In genomic region chr2:149330127-149331022, GRCh38 we compare ENCODE assay signal across 8 cellular contexts. TPM values are rescaled to one million over a fixed set of nuclear protein-coding genes. Genes with fewer than 3 reads are reported as not detected.
A peak's percentile ranks its signal among the peaks of the same experiment; 100 is the strongest.
DNase-seq lines count a peak whose midpoint lies in the region; ATAC-seq, FAIRE-seq and TF ChIP-seq lines count a peak whose summit lies in the region.

LYPD6 (plus strand) TSS chr2:149330587; CDS start chr2:149437709, 107,122 bp downstream.

- no peak for TF ChIP-seq POLR2A in H1 (IDR thresholded peaks at IDR 0.05; ENCODE audit: control extremely low read depth in 1 of 2, low read depth in 2 of 2, low read length in 2 of 2)
- TF ChIP-seq POLR2A in suprapubic skin (IDR thresholded peaks at IDR 0.05), result no peak

- H3K18ac ChIP-seq in H1 (ENCODE audit: extremely low read depth, low read length), result peak within 1 kb of the TSS; percentile 66

- no peak within 1 kb of the TSS for H3K23ac ChIP-seq in H1 (ENCODE audit: insufficient read length)

- TF ChIP-seq EP300 in H1 (IDR thresholded peaks at IDR 0.05; ENCODE audit: borderline replicate concordance in 1 of 2, low read depth in 2 of 2, low read length in 2 of 2) (no peak), suprapubic skin (IDR thresholded peaks at IDR 0.05) (no peak)

- H3K4me1 ChIP-seq in H1 (replicated peaks in 1 of 4; ENCODE audit: control insufficient read depth in 3 of 4, insufficient read depth in 4 of 4, low read length in 3 of 4) (peaks cover 0 to 7% (median 4%) of the 10 kb centered on the region in 4 experiments; a peak in 2 of 7 replicates), suprapubic skin (peaks cover 24% of the 10 kb centered on the region)

- H2AK5ac ChIP-seq in H1 (ENCODE audit: low read depth, low read length), result 0 out of 2 replicates have a peak within 1 kb of the TSS, but pooled peaks have one; percentile 1

- no peaks in the 10 kb centered on the region for H3K9me3 ChIP-seq in H1 (ENCODE audit: insufficient read depth in 2 of 2, low read depth in 1 of 2, low read length in 1 of 2)
- H3K9me3 ChIP-seq in suprapubic skin, result no peaks in the 10 kb centered on the region

- H3K4me3 ChIP-seq in H1 (ENCODE audit: extremely low read depth in 1 of 4, insufficient read depth in 2 of 4, low read depth in 3 of 4, low read length in 4 of 4), result peak within 1 kb of the TSS; percentile 64 to 89 (median 80)
- H3K4me3 ChIP-seq in suprapubic skin, result peak within 1 kb of the TSS; percentile 71

- TF ChIP-seq CTCF in H1 (IDR thresholded peaks at IDR 0.05; ENCODE audit: control extremely low read depth in 1 of 3, insufficient read depth in 1 of 3, low read depth in 1 of 3, low read length in 3 of 3), result no peak
- TF ChIP-seq CTCF in suprapubic skin (IDR thresholded peaks at IDR 0.05), result no peak

- no peak within 1 kb of the TSS for H2BK12ac ChIP-seq in H1 (ENCODE audit: low read depth, low read length)

- H3K9ac ChIP-seq in H1 (replicated peaks in 1 of 4; ENCODE audit: extremely low read depth in 1 of 4, low read depth in 3 of 4, low read length in 3 of 4), result peak within 1 kb of the TSS in 3 of 4 experiments; percentile 52 to 66 (median 53); a peak in 6 of 7 replicates

- WGBS in H1 (ENCODE audit: extremely low coverage in 1 of 2, insufficient coverage in 1 of 2, insufficient read length in 1 of 2, insufficient replicate concordance in 2 of 2, low coverage in 1 of 2, low lambda C conversion rate in 2 of 2, missing lambda C conversion rate in 1 of 2), 2 experiments, result 1% methylated on average over 56 of the region's 96 CpGs; no CpG with 5 or more reads in 1 of the 2 experiments
- 4% methylated on average over 17 of the region's 96 CpGs for WGBS in suprapubic skin

- peak within 1 kb of the TSS; percentile 40; the same call in 1 of the 2 replicates for H2BK15ac ChIP-seq in H1 (ENCODE audit: low read length)

- H3K79me2 ChIP-seq in H1 (ENCODE audit: control insufficient read depth in 1 of 2, insufficient read depth in 2 of 2, low read length in 2 of 2), result peaks cover 0 to 8% of the 10 kb centered on the region in 2 experiments; a peak in 2 of 4 replicates

- no peak within 1 kb of the TSS for H4K5ac ChIP-seq in H1 (ENCODE audit: insufficient read length, low read depth, low read length)

- H4K8ac ChIP-seq in H1 (ENCODE audit: extremely low read depth, insufficient read depth, low read length), result peak within 1 kb of the TSS; percentile 64

- no peaks in the 10 kb centered on the region for H4K20me1 ChIP-seq in H1 (replicated peaks in 1 of 2; ENCODE audit: control insufficient read depth in 1 of 2, insufficient read depth in 2 of 2, low read length in 2 of 2)

- 0 out of 4 replicates have a peak, but pooled peaks of 1 of the 2 experiments have one; percentile 2 for TF ChIP-seq RAD21 in H1 (IDR thresholded peaks at IDR 0.05 in 1 of 2, conservative IDR thresholded peaks at IDR 0.05 in 1 of 2; ENCODE audit: low read depth in 2 of 2, low read length in 2 of 2)

- H2AFZ ChIP-seq in H1 (ENCODE audit: low read length), result peak within 1 kb of the TSS; percentile 95

- H2BK20ac ChIP-seq in H1 (ENCODE audit: low read length), result no peak within 1 kb of the TSS

- ATAC-seq in GM21526 (IDR thresholded peaks at IDR 0.05; ENCODE audit: low FRiP score, unreplicated experiment), result peak; percentile 96

- CTCF ChIA-PET in H1 (lab: Charles Lee; ENCODE audit: partially characterized antibody), result interaction anchor here (0.6 to 4.1 kb wide), 13 partner anchors 10 to 314 kb away, joined by 3 to 22 read pairs (median 3); no protein-coding TSS in a partner anchor

- no peak within 1 kb of the TSS for H3K4ac ChIP-seq in H1 (replicated peaks; ENCODE audit: insufficient read length, low read depth, low read length)

- DNase-seq in DMS79 (lab: John Stamatoyannopoulos, UW), result peak; percentile 7
- DNase-seq in HTR-8/SVneo (ENCODE audit: insufficient read length, low spot score), result peak; percentile 72
- DNase-seq in RPMI8226, result peak; percentile 20
- DNase-seq in H1 (ENCODE audit: low read depth in 1 of 2, low spot score in 2 of 2), result peak in 1 of 2 experiments; percentile 82
- DNase-seq in medulla oblongata (ENCODE audit: extremely low spot score), result peak; percentile 85
- DNase-seq in suprapubic skin (ENCODE audit: low spot score in 2 of 2), result peak; percentile 68 to 77
- DNase-seq in activated gamma-delta T cell (lab: John Stamatoyannopoulos, UW), result no peak

- 0 out of 2 replicates have a peak within 1 kb of the TSS, but pooled peaks have one; percentile 26 for H2BK5ac ChIP-seq in H1 (ENCODE audit: low read depth, low read length)

- peak within 1 kb of the TSS; percentile 24 for H3K56ac ChIP-seq in H1 (replicated peaks; ENCODE audit: insufficient read length, low read depth, low read length)

- peak within 1 kb of the TSS; percentile 99 to 100 for H3K4me2 ChIP-seq in H1 (ENCODE audit: insufficient read depth in 1 of 2, low read depth in 2 of 2, low read length in 2 of 2)

- no peaks in the 10 kb centered on the region for H3K79me1 ChIP-seq in H1 (ENCODE audit: low read depth, low read length)

- POLR2A ChIA-PET in H1 (lab: Charles Lee; ENCODE audit: partially characterized antibody), result interaction anchor here (1.2 to 1.3 kb wide), 3 partner anchors 10 to 253 kb away, joined by 3 to 4 read pairs (median 3); no protein-coding TSS in a partner anchor

- FAIRE-seq in HTR-8/SVneo (lab: Jason Lieb, UNC) (peak; percentile 92), H1 (lab: Jason Lieb, UNC) (no peak)

- H2BK120ac ChIP-seq in H1 (replicated peaks; ENCODE audit: low read depth, low read length), result no peak within 1 kb of the TSS

- H3K36me3 ChIP-seq in H1 (ENCODE audit: control insufficient read depth in 2 of 4, insufficient read depth in 4 of 4, low read length in 3 of 4) (no peaks in the 10 kb centered on the region), suprapubic skin (no peaks in the 10 kb centered on the region)

- H3K27ac ChIP-seq in H1 (ENCODE audit: low read depth, low read length), result no peak within 1 kb of the TSS
- H3K27ac ChIP-seq in suprapubic skin, result no peak within 1 kb of the TSS

- H4K91ac ChIP-seq in H1 (replicated peaks; ENCODE audit: insufficient read length, low read length), result peak within 1 kb of the TSS; percentile 82

- H3K14ac ChIP-seq in H1 (ENCODE audit: insufficient read length), result no peak within 1 kb of the TSS

- H3K27me3 ChIP-seq in H1 (replicated peaks in 1 of 4; ENCODE audit: control insufficient read depth in 3 of 4, extremely low read depth in 1 of 4, insufficient read depth in 3 of 4, low read length in 3 of 4) (no peaks in the 10 kb centered on the region; a peak in 3 of 7 replicates), suprapubic skin (peaks cover 18% of the 10 kb centered on the region)

- peaks cover 14% of the 10 kb centered on the region; the same call in 1 of the 2 replicates for H3K23me2 ChIP-seq in H1 (ENCODE audit: low read depth, low read length)

TF ChIP-seq in H1, 55 proteins besides CTCF, POLR2A, EP300 and RAD21:
- peak; percentile 71 for TF ChIP-seq KDM4A (IDR thresholded peaks at IDR 0.05; ENCODE audit: low read depth, low read length, severe bottlenecking)
- peak; percentile 93 for TF ChIP-seq ASH2L (IDR thresholded peaks at IDR 0.05; ENCODE audit: low read length)
- TF ChIP-seq SP4 (IDR thresholded peaks at IDR 0.05; ENCODE audit: low read length), result no peak
- no peak for TF ChIP-seq USF2 (IDR thresholded peaks at IDR 0.05; ENCODE audit: low read length)
- peak; percentile 42; the same call in 1 of the 2 replicates for TF ChIP-seq TBP (IDR thresholded peaks at IDR 0.05; ENCODE audit: low read depth, low read length)
- TF ChIP-seq SP2 (IDR thresholded peaks at IDR 0.05; ENCODE audit: low read length), result no peak
- peak; percentile 19 for TF ChIP-seq CTBP2 (IDR thresholded peaks at IDR 0.05; ENCODE audit: borderline replicate concordance, insufficient read depth, insufficient read length, low read length)
- TF ChIP-seq TAF1 (IDR thresholded peaks at IDR 0.05; ENCODE audit: low read depth, low read length), result peak; percentile 34; the same call in 1 of the 2 replicates
- TF ChIP-seq PHF8 (conservative IDR thresholded peaks at IDR 0.05; ENCODE audit: low read depth, low read length), result 0 out of 2 replicates have a peak, but pooled peaks have one; percentile 38
- peak; percentile 31; the same call in 1 of the 2 replicates for TF ChIP-seq RBBP5 (IDR thresholded peaks at IDR 0.05; ENCODE audit: borderline replicate concordance, low read depth, low read length)

RNA-seq across cellular contexts. Expression of gene LYPD6, which starts in this region (rescaled TPM):
- 8.8 and 8.9 TPM in 2 replicates for total RNA-seq in H1 (2021; fragmentation: NEBNext Ultra II Directional; extraction: Animal tissue kit (Norgen Biotek cat#: 25700))
- 4.4 and 5.6 TPM in 2 replicates for polyA plus RNA-seq in H1 (2011; rRNA removed)
- polyA plus RNA-seq in H1 (2011; cell fraction: cytosol; rRNA removed), result 5.8 TPM
- polyA plus RNA-seq in H1 (2011; cell fraction: nucleus; rRNA removed), result 6.9 TPM
- polyA plus RNA-seq in H1 (2012, experiment 1 of 2), result 4.4 to 7.8 TPM (median 5.4 TPM) in 4 replicates
- 0.84 TPM for polyA plus RNA-seq in H1 (2012, experiment 2 of 2)
- 3.3 TPM for polyA plus RNA-seq in H1 (2013, experiment 1 of 2)
- 3.9 TPM for polyA plus RNA-seq in H1 (2013, experiment 2 of 2)
- 16.3 and 16.8 TPM in 2 replicates for polyA minus RNA-seq in H1 (2011; rRNA and poly(A)+ RNA removed)
- polyA minus RNA-seq in H1 (2011; cell fraction: cytosol; rRNA and poly(A)+ RNA removed), result 5.8 TPM
- 14.0 TPM for polyA minus RNA-seq in H1 (2011; cell fraction: nucleus; rRNA and poly(A)+ RNA removed)
- 1 to 10 TPM in 1 of 4 donors, under 1 TPM in 2, not detected in 1; 0.45 to 1.9 (median 0.93) TPM for total RNA-seq in suprapubic skin
